In the genomic region with DNA sequence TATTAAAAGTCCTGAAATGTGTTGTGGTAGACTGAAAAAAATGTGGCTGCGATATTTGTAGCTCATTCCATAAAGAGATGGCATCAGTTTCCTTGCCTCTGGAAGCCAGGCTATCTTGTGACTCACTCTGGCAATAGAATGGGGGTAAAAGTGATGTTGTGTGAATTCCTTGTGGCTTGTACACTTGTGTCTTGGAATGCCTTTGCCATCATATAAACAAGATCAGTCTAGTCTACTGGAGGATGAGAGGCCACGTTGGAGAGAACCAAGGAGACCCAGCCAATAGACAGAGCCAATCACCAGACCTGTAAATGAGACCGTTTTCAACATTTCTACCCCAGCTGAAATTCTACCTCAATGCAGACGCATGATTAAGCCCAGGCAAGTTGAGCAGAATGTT, we compare ENCODE assay signal across 19 cellular contexts.
DNase-seq lines count a peak whose midpoint lies in the region; ATAC-seq and TF ChIP-seq lines count a peak whose summit lies in the region.
"Had no signal": no experiment of that assay in that cellular context is flagged by ENCODE, and none has a peak within 500 bp of the region (broad histone marks: within the 10 kb centered on the region; RNA-seq: fewer than 3 reads in every experiment).

No MANE protein-coding gene starts in this region.

- in situ Hi-C loops in astrocyte of the spinal cord (cut with HindIII; ENCODE audit: low sequenced_read_pairs): no loop called here

- H3K4me3 ChIP-seq in astrocyte of the spinal cord (ENCODE audit: low read depth, low read length): no peak overlapping the region
- H3K4me3 ChIP-seq: Peyer's patch, right atrium auricular region had no signal

- DNase-seq in AG08395 (ENCODE audit: low spot score) (peak; percentile 79), HS-5 (ENCODE audit: low read depth) (peak; percentile 45), astrocyte of the spinal cord (ENCODE audit: low read depth, low spot score) (peak; percentile 74), hepatic stellate cell (ENCODE audit: low spot score) (peak; percentile 10), left colon (no peak), GDM1 (lab: John Stamatoyannopoulos, UW) (no peak), NCI-H1105 treated with DMSO at 0.1 percent for 48 hours (lab: John Stamatoyannopoulos, UW) (no peak)
- DNase-seq: activated CD8-positive, alpha-beta memory T cell treated with anti-CD3 and anti-CD28 coated beads, Interleukin-2, amount 50 U/mL, for 4 hours; activated naive CD4-positive, alpha-beta T cell treated with anti-CD3 and anti-CD28 coated beads for 36 hours; H9; hypothalamus; Karpas-422; NCI-H2081; Peyer's patch; T-helper 17 cell; trophoblast cell had no signal

- intact Hi-C loops in left colon (cut with DNase I, micrococcal nuclease): no loop called here

- no peak for TF ChIP-seq CTCF in astrocyte of the spinal cord (IDR thresholded peaks at IDR 0.05; ENCODE audit: low read depth, low read length)

- ATAC-seq in left colon (no peak), HG03378 (IDR thresholded peaks at IDR 0.05; ENCODE audit: unreplicated experiment) (no peak)
- ATAC-seq: natural killer cell treated with Interleukin-12 subunit alpha and Interleukin-12 subunit beta and Interleukin-15 and Interleukin-18, amount 100 ng/mL, for 72 hours; T-helper 17 cell had no signal

Comparison
In these comparisons a context has a peak if more than half of its experiments do, and no peak if none do; other contexts are left out.
1. DNase-seq: peak in AG08395 (single experiment), HS-5 (single experiment), astrocyte of the spinal cord (single experiment) and hepatic stellate cell (single experiment); none in left colon (0 of 2), GDM1 (single experiment) and NCI-H1105 treated with DMSO at 0.1 percent for 48 hours (single experiment).